ENCODE assay signal across 10 cellular contexts in the genomic region with DNA sequence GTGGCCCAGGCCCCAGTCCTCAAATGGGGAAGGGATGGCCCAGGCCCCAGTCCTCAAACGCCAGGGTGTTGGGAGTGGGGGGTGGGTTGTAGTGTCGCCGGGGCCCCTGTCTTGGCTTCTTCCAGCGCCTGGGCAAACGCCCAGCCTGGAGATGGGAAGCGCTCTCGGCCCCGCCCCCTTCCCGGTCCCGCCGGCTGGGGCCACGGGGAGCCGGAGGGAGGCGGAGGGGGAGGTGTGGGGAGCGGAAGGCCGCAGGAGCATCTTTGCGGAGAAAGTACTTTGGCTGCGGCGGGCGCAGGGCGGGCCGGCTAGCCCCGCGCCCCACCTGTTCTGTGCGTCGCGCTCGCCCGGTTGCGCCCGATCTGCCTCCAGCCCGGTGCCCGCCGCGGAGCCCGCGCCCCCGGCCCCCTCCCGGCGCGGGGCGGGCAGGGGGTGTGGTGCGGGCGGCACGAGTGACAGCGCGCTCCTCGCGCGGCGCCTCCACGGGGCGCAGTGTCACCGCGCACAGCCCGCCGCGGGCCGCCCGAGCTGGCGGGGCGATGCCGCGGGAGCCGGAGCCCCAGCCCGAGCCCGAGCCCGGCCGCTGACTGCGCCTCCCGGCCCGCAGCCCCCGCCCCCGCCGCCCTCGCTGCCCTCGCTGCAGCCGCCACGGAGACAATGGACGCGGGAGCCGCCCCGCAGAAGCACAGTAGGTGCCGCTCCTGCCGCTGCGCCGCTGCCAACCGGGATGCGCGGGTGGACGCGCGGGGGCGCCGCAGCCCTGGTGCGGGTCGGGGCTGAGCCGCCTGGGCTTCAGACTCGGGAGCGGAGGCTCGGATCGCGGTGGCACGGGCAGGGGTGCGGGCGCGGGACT. TPM values are rescaled to one million over a fixed set of nuclear protein-coding genes. Genes with fewer than 3 reads are reported as not detected.
A peak's percentile ranks its signal among the peaks of the same experiment; 100 is the strongest.
DNase-seq lines count a peak whose midpoint lies in the region; ATAC-seq and TF ChIP-seq lines count a peak whose summit lies in the region.
"Had no signal": no experiment of that assay in that cellular context is flagged by ENCODE, and none has a peak within 500 bp of the region (broad histone marks: within the 10 kb centered on the region; RNA-seq: fewer than 3 reads in every experiment).

No MANE protein-coding gene starts in this region.

- H3K79me1 ChIP-seq in IMR-90 (ENCODE audit: low read depth in 1 of 2, low read length in 2 of 2): no peaks in the 10 kb centered on the region

- no peak overlapping the region for H4K91ac ChIP-seq in IMR-90 (ENCODE audit: insufficient read depth, low read depth, low read length)

- no peak overlapping the region for H4K5ac ChIP-seq in IMR-90 (ENCODE audit: low read depth, low read length)

- peak in 5 of 10 experiments; percentile 7 to 32 (median 9) for DNase-seq in CD4-positive, alpha-beta T cell
- DNase-seq in IMR-90 (no peak), caudate nucleus (lab: John Stamatoyannopoulos, UW) (peak in 50 of 61 donors; percentile 22 to 82 (median 56)), NCI-H1105 treated with DMSO at 0.1 percent for 48 hours (lab: John Stamatoyannopoulos, UW) (no peak), SIG-M5 (lab: John Stamatoyannopoulos, UW) (no peak), GM20000 (ENCODE audit: low spot score) (no peak), tibial artery (no peak)
- DNase-seq: NCI-H524 treated with DMSO at 0.1 percent for 48 hours had no signal

- no peak for TF ChIP-seq POLR2A in IMR-90 (IDR thresholded peaks at IDR 0.05; ENCODE audit: low read depth, low read length)

- H3K4me3 ChIP-seq in IMR-90 (ENCODE audit: insufficient read depth, low read depth, low read length) (peak overlapping the region; percentile 25; the same call in 1 of the 2 replicates), neural cell (ENCODE audit: low read length) (peak overlapping the region; percentile 64), tibial artery (no peak overlapping the region)
- H3K4me3 ChIP-seq: skin epidermis had no signal

- no peaks in the 10 kb centered on the region for H3K9me3 Mint-ChIP-seq in CD4-positive, alpha-beta T cell

- H3K4me1 ChIP-seq in IMR-90 (ENCODE audit: control insufficient read depth, insufficient read depth, low read length) (peaks cover 4% of the 10 kb centered on the region; the same call in 1 of the 2 replicates), tibial artery (peaks cover 0 to 6% (median 3%) of the 10 kb centered on the region in 4 donors)

- intact Hi-C loops in CD4-positive, alpha-beta T cell (cut with DNase I, micrococcal nuclease): no loop called here
- intact Hi-C loops in IMR-90 (cut with micrococcal nuclease) (no loop called here), tibial artery (cut with DNase I; ENCODE audit: low total_unique reads) (no loop called here)

- peaks cover 28% of the 10 kb centered on the region for H3K27me3 ChIP-seq in CD4-positive, alpha-beta T cell (ENCODE audit: control insufficient read depth, insufficient read depth, low read length)
- peaks cover 40% of the 10 kb centered on the region for H3K27me3 ChIP-seq in IMR-90 (ENCODE audit: control insufficient read depth, insufficient read depth, low read length)
- H3K27me3 ChIP-seq in neural cell (ENCODE audit: insufficient read depth, low read depth, low read length): no peaks in the 10 kb centered on the region
- H3K27me3 ChIP-seq in tibial artery: peaks cover 0 to 96% of the 10 kb centered on the region in 2 donors

- no peak overlapping the region for H3K4me3 Mint-ChIP-seq in CD4-positive, alpha-beta T cell

- CTCF ChIA-PET in CD4-positive, alpha-beta T cell (lab: Charles Lee): interaction anchor here (0.8 to 1.1 kb wide), 2 partner anchors 30 to 104 kb away, joined by 3 to 4 read pairs; no protein-coding TSS in a partner anchor
- CTCF ChIA-PET in IMR-90 (lab: Yijun Ruan, JAX): no interaction called here

- H2AK5ac ChIP-seq in IMR-90 (ENCODE audit: low read depth, low read length): no peak overlapping the region

- H3K18ac ChIP-seq in IMR-90 (ENCODE audit: low read depth, low read length): no peak overlapping the region

- H3K4me2 ChIP-seq in IMR-90 (ENCODE audit: low read depth, low read length): no peak overlapping the region
- peak overlapping the region; percentile 1 for H3K4me2 ChIP-seq in neural cell (ENCODE audit: low read length)

- H4K20me1 ChIP-seq in IMR-90 (ENCODE audit: insufficient read depth, low read length): no peaks in the 10 kb centered on the region
- H4K20me1 ChIP-seq in neural cell (ENCODE audit: insufficient read depth): no peaks in the 10 kb centered on the region

- H3K36me3 ChIP-seq in IMR-90 (ENCODE audit: control insufficient read depth, insufficient read depth, low read length) (no peaks in the 10 kb centered on the region), neural cell (ENCODE audit: insufficient read depth, low read length) (no peaks in the 10 kb centered on the region), tibial artery (no peaks in the 10 kb centered on the region)

- no peak overlapping the region for H2BK20ac ChIP-seq in IMR-90 (ENCODE audit: low read depth, low read length)

- H2AFZ ChIP-seq in IMR-90 (replicated peaks; ENCODE audit: low read length, poor library complexity) (peak overlapping the region; percentile 79), neural cell (ENCODE audit: low read depth, low read length) (no peak overlapping the region)

- no peak overlapping the region for H2BK120ac ChIP-seq in IMR-90 (ENCODE audit: low read depth, low read length)

- H3K9me3 ChIP-seq in CD4-positive, alpha-beta T cell (ENCODE audit: control insufficient read depth, low read length): no peaks in the 10 kb centered on the region
- no peaks in the 10 kb centered on the region for H3K9me3 ChIP-seq in IMR-90 (ENCODE audit: control insufficient read depth, insufficient read depth, low read length)
- H3K9me3 ChIP-seq in neural cell (ENCODE audit: low read length): no peaks in the 10 kb centered on the region
- H3K9me3 ChIP-seq in tibial artery: no peaks in the 10 kb centered on the region

- BruUV-seq in IMR-90 (replicated peaks; lab: Mats Ljungman, UMichigan): no TSS peak

- no peak overlapping the region for H3K23ac ChIP-seq in IMR-90 (ENCODE audit: low read depth, low read length)

- H4K8ac ChIP-seq in IMR-90 (ENCODE audit: low read depth in 2 of 2, low read length in 2 of 2): no peak overlapping the region

- no peak overlapping the region for H3K9ac ChIP-seq in IMR-90 (ENCODE audit: low read depth, low read length)
- H3K9ac ChIP-seq in neural cell (ENCODE audit: low read length): peak overlapping the region; percentile 55

- no peaks in the 10 kb centered on the region for H3K4me1 Mint-ChIP-seq in CD4-positive, alpha-beta T cell (ENCODE audit: low read depth)

- no peak overlapping the region for H3K27ac ChIP-seq in CD4-positive, alpha-beta T cell (ENCODE audit: low read depth, low read length)
- no peak overlapping the region for H3K27ac ChIP-seq in IMR-90 (ENCODE audit: insufficient read depth, low read length)
- H3K27ac ChIP-seq in caudate nucleus (ENCODE audit: low read depth, low read length): peak overlapping the region; percentile 96
- H3K27ac ChIP-seq in neural cell (ENCODE audit: low read length): no peak overlapping the region
- no peak overlapping the region for H3K27ac ChIP-seq in tibial artery
- H3K27ac ChIP-seq: skin epidermis had no signal

- TF ChIP-seq CTCF in CD4-positive, alpha-beta T cell (IDR thresholded peaks at IDR 0.05): peak; percentile 16
- TF ChIP-seq CTCF in IMR-90 (conservative IDR thresholded peaks at IDR 0.05; ENCODE audit: low read depth, low read length) (peak; percentile 41), neural cell (IDR thresholded peaks at IDR 0.05; ENCODE audit: poor library complexity, severe bottlenecking) (peak; percentile 74), GM20000 (IDR thresholded peaks at IDR 0.05; ENCODE audit: extremely low read depth, missing control alignments) (no peak), tibial artery (IDR thresholded peaks at IDR 0.05) (no peak)

- peak; percentile 41 for ATAC-seq in CD4-positive, alpha-beta T cell (ENCODE audit: poor library complexity)
- peak; percentile 43; the same call in 1 of the 2 replicates for ATAC-seq in IMR-90 (ENCODE audit: low read depth)

- no peak overlapping the region for H2BK15ac ChIP-seq in IMR-90 (ENCODE audit: low read depth, low read length)

- H3K14ac ChIP-seq in IMR-90 (replicated peaks; ENCODE audit: low read depth, low read length): no peak overlapping the region

- dilution Hi-C loops in IMR-90 (cut with HindIII; ENCODE audit: low sequenced_read_pairs, unreplicated experiment): no loop called here

- no peaks in the 10 kb centered on the region for H3K9me1 ChIP-seq in IMR-90 (ENCODE audit: insufficient read depth, low read length)

- no peak overlapping the region for H3K4ac ChIP-seq in IMR-90 (ENCODE audit: low read depth, low read length)

- no peak overlapping the region for H3K27ac Mint-ChIP-seq in CD4-positive, alpha-beta T cell

- no peaks in the 10 kb centered on the region for H3F3A ChIP-seq in neural cell (ENCODE audit: insufficient read depth, low read length, poor library complexity, severe bottlenecking)

- TF ChIP-seq RAD21 in IMR-90 (IDR thresholded peaks at IDR 0.05; ENCODE audit: low read length) (peak; percentile 51), neural cell (conservative IDR thresholded peaks at IDR 0.05) (peak; percentile 73)

- H3K79me2 ChIP-seq in neural cell (replicated peaks; ENCODE audit: insufficient read depth, low read length): no peaks in the 10 kb centered on the region

- no peak overlapping the region for H2AK9ac ChIP-seq in IMR-90 (replicated peaks; ENCODE audit: low read depth, low read length, poor library complexity)

- H3K9me2 ChIP-seq in neural cell (ENCODE audit: insufficient read depth, low read length): no peaks in the 10 kb centered on the region

- H3K36me3 Mint-ChIP-seq in CD4-positive, alpha-beta T cell (ENCODE audit: low read depth): no peaks in the 10 kb centered on the region

- TF ChIP-seq EP300 in neural cell (conservative IDR thresholded peaks at IDR 0.05; ENCODE audit: poor library complexity, severe bottlenecking): no peak

- POLR2A ChIA-PET in CD4-positive, alpha-beta T cell (lab: Charles Lee): interaction anchor here (1.2 kb wide), 1 partner anchor 82 kb away, joined by 3 read pairs; a partner anchor contains a TSS
- POLR2A ChIA-PET in IMR-90 (lab: Charles Lee; ENCODE audit: unreplicated experiment): no interaction called here

- in situ Hi-C loops in IMR-90 (cut with MboI; ENCODE audit: low sequenced_read_pairs): loop anchor here (25.0 kb wide), 1 partner anchor 619 kb away; a partner anchor contains a TSS

- H2BK5ac ChIP-seq in IMR-90 (ENCODE audit: low read depth, low read length, poor library complexity, severe bottlenecking): no peak overlapping the region

- H3K27me3 Mint-ChIP-seq in CD4-positive, alpha-beta T cell: peaks cover 13% of the 10 kb centered on the region

- 1% methylated on average over 65 of the region's 107 CpGs; no CpG with 5 or more reads in 1 of the 2 experiments for WGBS in IMR-90 (ENCODE audit: extremely low coverage in 2 of 2, insufficient read length in 1 of 2), 2 experiments

- no peak overlapping the region for H3K56ac ChIP-seq in IMR-90 (ENCODE audit: extremely low read depth, insufficient read depth, low read length)

RNA-seq across cellular contexts. Expression of a gene that starts 31.1 kb away (rescaled TPM):
- total RNA-seq in CD4-positive, alpha-beta T cell: 10 to 100 TPM; 12.0 to 12.5 TPM
- total RNA-seq in IMR-90 (2012; rRNA removed): 18.9 and 19.7 TPM in 2 replicates
- 16.9 and 19.4 TPM in 2 replicates for polyA plus RNA-seq in IMR-90 (2012; rRNA removed)
- 16.4 and 25.8 TPM in 2 replicates for polyA plus RNA-seq in IMR-90 (2012; cell fraction: cytosol; rRNA removed)
- polyA plus RNA-seq in IMR-90 (2012; cell fraction: nucleus; rRNA removed; ENCODE audit: low replicate concordance): 21.3 and 37.5 TPM in 2 replicates
- polyA plus RNA-seq in neural cell: 29.4 and 30.1 TPM in 2 replicates
- polyA minus RNA-seq in neural cell: 23.0 and 28.0 TPM in 2 replicates

RNA-seq across cellular contexts. Expression of a gene that starts 32.6 kb away (rescaled TPM):
- 10 to 100 TPM; 47.6 to 48.1 TPM for total RNA-seq in CD4-positive, alpha-beta T cell
- 0.18 and 0.28 TPM in 2 replicates for total RNA-seq in IMR-90 (2012; rRNA removed)
- 1.9 and 2.4 TPM in 2 replicates for polyA plus RNA-seq in IMR-90 (2012; rRNA removed)
- 1.4 and 2.4 TPM in 2 replicates for polyA plus RNA-seq in IMR-90 (2012; cell fraction: cytosol; rRNA removed)
- 7.8 and 21.5 TPM in 2 replicates for polyA plus RNA-seq in IMR-90 (2012; cell fraction: nucleus; rRNA removed; ENCODE audit: low replicate concordance)
- 5.7 and 6.6 TPM in 2 replicates for polyA plus RNA-seq in neural cell
- polyA minus RNA-seq in neural cell: 6.4 and 7.3 TPM in 2 replicates

RNA-seq across cellular contexts. Expression of a gene that starts 51.9 kb away (rescaled TPM):
- total RNA-seq in CD4-positive, alpha-beta T cell: 10 to 100 TPM; 57.9 to 60.7 TPM
- total RNA-seq in IMR-90 (2012; rRNA removed): 47.1 and 51.7 TPM in 2 replicates
- polyA plus RNA-seq in IMR-90 (2012; rRNA removed): 232 and 240 TPM in 2 replicates
- 56.5 and 249 TPM in 2 replicates for polyA plus RNA-seq in IMR-90 (2012; cell fraction: cytosol; rRNA removed)
- polyA plus RNA-seq in IMR-90 (2012; cell fraction: nucleus; rRNA removed; ENCODE audit: low replicate concordance): 139 and 335 TPM in 2 replicates
- polyA plus RNA-seq in neural cell: 58.5 and 58.7 TPM in 2 replicates
- 50.6 and 51.2 TPM in 2 replicates for polyA minus RNA-seq in neural cell

RNA-seq across cellular contexts. Expression of a gene that starts 52.2 kb away (rescaled TPM):
- total RNA-seq in CD4-positive, alpha-beta T cell: 1 to 10 TPM; 5.3 to 6.5 TPM
- 3.0 and 3.6 TPM in 2 replicates for total RNA-seq in IMR-90 (2012; rRNA removed)
- polyA plus RNA-seq in IMR-90 (2012; rRNA removed) (3.5 and 4.2 TPM in 2 replicates), neural cell (8.2 and 10.9 TPM in 2 replicates)
- 2.4 and 3.1 TPM in 2 replicates for polyA plus RNA-seq in IMR-90 (2012; cell fraction: cytosol; rRNA removed)
- polyA plus RNA-seq in IMR-90 (2012; cell fraction: nucleus; rRNA removed; ENCODE audit: low replicate concordance): 12.6 and 13.7 TPM in 2 replicates
- polyA minus RNA-seq in neural cell: 17.6 and 19.2 TPM in 2 replicates

Comparison
In these comparisons a context has a peak if more than half of its experiments do, and no peak if none do; other contexts are left out.
1. DNase-seq: peak in caudate nucleus (50 of 61); none in IMR-90 (single experiment), NCI-H1105 treated with DMSO at 0.1 percent for 48 hours (single experiment), SIG-M5 (single experiment), GM20000 (single experiment) and tibial artery (0 of 2).
2. CTCF ChIP-seq: peak in CD4-positive, alpha-beta T cell (single experiment), IMR-90 (single experiment) and neural cell (single experiment); none in GM20000 (single experiment) and tibial artery (0 of 2).
3. H3K4me3 ChIP-seq: peak in IMR-90 (single experiment) and neural cell (single experiment); none in tibial artery (0 of 2).
4. RNA of a gene that starts 32.6 kb away (total RNA-seq): 47.6 to 48.1 TPM in CD4-positive, alpha-beta T cell; 0.18 to 0.28 TPM in IMR-90; every median in the first group is over 10 times any median in the second.